ENCODE assay signal across 17 cellular contexts in the genomic region with DNA sequence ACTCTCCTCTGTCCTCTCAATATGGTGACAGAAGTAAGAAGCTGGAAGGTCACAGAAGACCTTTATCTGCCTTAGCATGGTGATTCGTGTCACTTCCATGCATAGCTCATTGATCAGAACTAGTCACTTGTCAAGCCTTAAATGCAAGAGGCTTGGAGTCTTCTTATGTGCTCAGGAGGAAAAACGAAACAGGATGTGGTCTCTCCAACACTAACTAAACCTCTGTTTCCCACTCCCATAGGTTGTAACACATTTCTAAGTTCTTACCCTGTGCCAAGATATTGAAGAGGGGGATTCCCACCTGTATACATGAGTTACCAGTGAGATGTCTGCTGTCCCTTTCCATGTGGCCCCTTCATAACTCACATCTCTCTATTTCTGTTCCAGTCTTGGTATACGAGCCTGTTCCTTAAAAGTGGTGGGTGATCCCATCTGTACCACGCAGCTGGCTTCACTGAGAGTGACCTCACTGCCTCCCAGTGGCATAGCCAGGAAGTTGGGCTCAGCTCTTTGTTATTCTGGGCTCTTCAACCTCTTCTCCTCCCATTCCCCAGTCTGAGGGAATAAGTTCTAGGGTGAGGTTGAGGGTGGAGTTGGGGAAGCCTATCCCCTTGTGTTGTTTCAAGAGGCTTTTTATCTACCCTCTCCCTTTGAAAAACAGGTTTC.
DNase-seq lines count a peak whose midpoint lies in the region; ATAC-seq and TF ChIP-seq lines count a peak whose summit lies in the region.
"Had no signal": no experiment of that assay in that cellular context is flagged by ENCODE, and none has a peak within 500 bp of the region (broad histone marks: within the 10 kb centered on the region; RNA-seq: fewer than 3 reads in every experiment).

No MANE protein-coding gene starts in this region.

- H3K9me3 ChIP-seq in testis, result no peaks in the 10 kb centered on the region
- H3K9me3 ChIP-seq in CD8-positive, alpha-beta T cell (ENCODE audit: low read length), result no peaks in the 10 kb centered on the region
- H3K9me3 ChIP-seq: gastrocnemius medialis had no signal

- H3K27ac ChIP-seq in testis, result no peak overlapping the region
- no peak overlapping the region for H3K27ac ChIP-seq in CD8-positive, alpha-beta T cell (ENCODE audit: low read depth, low read length)
- H3K27ac ChIP-seq: gastrocnemius medialis, parathyroid adenoma had no signal

- no peak overlapping the region for H3K4me3 ChIP-seq in testis
- no peak overlapping the region for H3K4me3 ChIP-seq in CD8-positive, alpha-beta T cell (ENCODE audit: low read depth, low read length)
- H3K4me3 ChIP-seq: gastrocnemius medialis had no signal

- no peak for TF ChIP-seq POLR2A in testis (IDR thresholded peaks at IDR 0.05)

- no peaks in the 10 kb centered on the region for H3K36me3 ChIP-seq in testis (ENCODE audit: low read depth, missing control alignments)
- H3K36me3 ChIP-seq in CD8-positive, alpha-beta T cell (ENCODE audit: insufficient read depth, low read length), result no peaks in the 10 kb centered on the region
- H3K36me3 ChIP-seq: gastrocnemius medialis had no signal

- intact Hi-C loops in testis (cut with DNase I; ENCODE audit: low total_unique reads), result no loop called here
- intact Hi-C loops in CD8-positive, alpha-beta T cell (cut with DNase I, micrococcal nuclease), result no loop called here

- peaks cover 4% of the 10 kb centered on the region for H3K27me3 Mint-ChIP-seq in CD8-positive, alpha-beta T cell (ENCODE audit: low read depth)
- H3K27me3 Mint-ChIP-seq: activated CD8-positive, alpha-beta memory T cell treated with anti-CD3 and anti-CD28 coated beads, Interleukin-2, amount 10 ng/mL, durations not matched to agents 7 days and 5 days had no signal

- 56 to 66% methylated on average over 4 of the region's 4 CpGs for WGBS in testis, 2 donors

- no peak for TF ChIP-seq CTCF in testis (IDR thresholded peaks at IDR 0.05)
- no peak for TF ChIP-seq CTCF in GM10266 (IDR thresholded peaks at IDR 0.05; ENCODE audit: control insufficient read depth, insufficient read depth, low read depth, missing control alignments)
- no peak for TF ChIP-seq CTCF in CD8-positive, alpha-beta T cell (IDR thresholded peaks at IDR 0.05)

- H3K36me3 Mint-ChIP-seq in CD8-positive, alpha-beta T cell, result no peaks in the 10 kb centered on the region
- H3K36me3 Mint-ChIP-seq: activated CD8-positive, alpha-beta memory T cell treated with anti-CD3 and anti-CD28 coated beads, Interleukin-2, amount 10 ng/mL, durations not matched to agents 7 days and 5 days; stimulated activated naive B cell treated with anti-CD40 and anti-IgM and Interleukin-4, amounts not matched to agents 10 μg/mL and 1 μg/mL and 100 μg/mL, for 72 hours had no signal

- no peaks in the 10 kb centered on the region for H3K4me1 Mint-ChIP-seq in CD8-positive, alpha-beta T cell (ENCODE audit: low read depth)
- H3K4me1 Mint-ChIP-seq: activated CD8-positive, alpha-beta memory T cell treated with anti-CD3 and anti-CD28 coated beads, Interleukin-2, amount 10 ng/mL, durations not matched to agents 7 days and 5 days; stimulated activated naive B cell treated with anti-CD40 and anti-IgM and Interleukin-4, amounts not matched to agents 10 μg/mL and 1 μg/mL and 100 μg/mL, for 72 hours had no signal

- no peaks in the 10 kb centered on the region for H3K4me1 ChIP-seq in testis
- no peaks in the 10 kb centered on the region for H3K4me1 ChIP-seq in CD8-positive, alpha-beta T cell (ENCODE audit: insufficient read depth, low read length)
- H3K4me1 ChIP-seq: gastrocnemius medialis, parathyroid adenoma had no signal

- POLR2A ChIA-PET in CD8-positive, alpha-beta T cell (lab: Charles Lee), result no interaction called here

- no peak overlapping the region for H3K27ac Mint-ChIP-seq in CD8-positive, alpha-beta T cell
- H3K27ac Mint-ChIP-seq: activated CD8-positive, alpha-beta memory T cell treated with anti-CD3 and anti-CD28 coated beads, Interleukin-2, amount 10 ng/mL, durations not matched to agents 7 days and 5 days; stimulated activated naive B cell treated with anti-CD40 and anti-IgM and Interleukin-4, amounts not matched to agents 10 μg/mL and 1 μg/mL and 100 μg/mL, for 72 hours had no signal

- no peak overlapping the region for H3K4me3 Mint-ChIP-seq in CD8-positive, alpha-beta T cell
- H3K4me3 Mint-ChIP-seq: activated CD8-positive, alpha-beta memory T cell treated with anti-CD3 and anti-CD28 coated beads, Interleukin-2, amount 10 ng/mL, durations not matched to agents 7 days and 5 days; stimulated activated naive B cell treated with anti-CD40 and anti-IgM and Interleukin-4, amounts not matched to agents 10 μg/mL and 1 μg/mL and 100 μg/mL, for 72 hours had no signal

- CTCF ChIA-PET in CD8-positive, alpha-beta T cell (lab: Charles Lee), result no interaction called here

- DNase-seq in NCI-H82 (lab: John Stamatoyannopoulos, UW) (peak; percentile 11), NCI-H82 treated with DMSO at 0.1 percent for 48 hours (lab: John Stamatoyannopoulos, UW; ENCODE audit: unreplicated experiment) (no peak), NCI-H146 treated with DMSO at 0.1 percent for 48 hours (lab: John Stamatoyannopoulos, UW; ENCODE audit: unreplicated experiment) (peak; percentile 12), iPS DF 4.7 (ENCODE audit: extremely low read depth, low spot score) (peak; percentile 7), testis (peak; percentile 34), GM10266 (ENCODE audit: extremely low spot score) (no peak)
- no peak for DNase-seq in CD8-positive, alpha-beta T cell
- DNase-seq: activated CD8-positive, alpha-beta memory T cell treated with anti-CD3 and anti-CD28 coated beads, Interleukin-2, amount 10 ng/mL, durations not matched to agents 7 days and 5 days; activated gamma-delta T cell treated with Interleukin-2 at 50 U/mL for 16 hours; aorta; gastrocnemius medialis; NCI-H187; NCI-H526 treated with DMSO at 0.1 percent for 48 hours; stimulated activated naive B cell treated with anti-CD40 and anti-IgM and Interleukin-4, amounts not matched to agents 10 μg/mL and 1 μg/mL and 100 μg/mL, for 72 hours; trophoblast cell had no signal

- peaks cover 2% of the 10 kb centered on the region for H3K9me3 Mint-ChIP-seq in CD8-positive, alpha-beta T cell

- ATAC-seq in CD8-positive, alpha-beta T cell, result no peak
- no peak for ATAC-seq in GM19455 (IDR thresholded peaks at IDR 0.05; ENCODE audit: unreplicated experiment)
- ATAC-seq: activated CD8-positive, alpha-beta memory T cell treated with anti-CD3 and anti-CD28 coated beads, Interleukin-2, amount 10 ng/mL, durations not matched to agents 7 days and 5 days; gastrocnemius medialis; stimulated activated naive B cell treated with anti-CD40 and anti-IgM and Interleukin-4, amounts not matched to agents 10 μg/mL and 1 μg/mL and 100 μg/mL, for 72 hours had no signal

- H3K27me3 ChIP-seq in testis, result no peaks in the 10 kb centered on the region
- no peaks in the 10 kb centered on the region for H3K27me3 ChIP-seq in CD8-positive, alpha-beta T cell (ENCODE audit: insufficient read depth, low read length)
- H3K27me3 ChIP-seq: gastrocnemius medialis had no signal

Comparison
In these comparisons a context has a peak if more than half of its experiments do, and no peak if none do; other contexts are left out.
1. DNase-seq: peak in NCI-H82 (single experiment), NCI-H146 treated with DMSO at 0.1 percent for 48 hours (single experiment), iPS DF 4.7 (single experiment) and testis (single experiment); none in NCI-H82 treated with DMSO at 0.1 percent for 48 hours (single experiment), GM10266 (single experiment) and CD8-positive, alpha-beta T cell (0 of 7).